1 cellular context compared by ENCODE assay signal in the genomic region with DNA sequence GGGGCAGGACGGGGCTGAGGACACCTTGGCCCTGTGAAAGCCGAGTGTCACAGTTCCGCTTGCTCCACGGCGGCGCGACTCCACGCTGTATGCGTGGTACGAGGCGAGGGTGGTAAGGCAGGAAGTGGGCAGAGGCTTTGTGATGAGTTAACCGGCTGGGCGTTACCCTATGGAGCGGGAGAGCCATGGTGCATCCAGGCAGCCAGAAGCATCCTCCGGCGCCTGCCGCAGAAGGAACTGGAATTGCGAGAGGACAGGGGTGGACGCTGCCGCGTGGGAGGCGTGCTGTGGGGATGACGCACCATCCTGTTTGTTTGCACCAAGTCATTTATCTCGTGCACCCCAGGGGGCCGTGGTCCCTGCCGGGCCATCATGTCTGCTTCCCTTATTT.
TF ChIP-seq lines count a peak whose summit lies in the region.

No MANE protein-coding gene starts in this region.

TF ChIP-seq in HepG2, 621 proteins besides CTCF, POLR2A, EP300 and RAD21 (continued from another document):
- TF ChIP-seq, protein P1, sequence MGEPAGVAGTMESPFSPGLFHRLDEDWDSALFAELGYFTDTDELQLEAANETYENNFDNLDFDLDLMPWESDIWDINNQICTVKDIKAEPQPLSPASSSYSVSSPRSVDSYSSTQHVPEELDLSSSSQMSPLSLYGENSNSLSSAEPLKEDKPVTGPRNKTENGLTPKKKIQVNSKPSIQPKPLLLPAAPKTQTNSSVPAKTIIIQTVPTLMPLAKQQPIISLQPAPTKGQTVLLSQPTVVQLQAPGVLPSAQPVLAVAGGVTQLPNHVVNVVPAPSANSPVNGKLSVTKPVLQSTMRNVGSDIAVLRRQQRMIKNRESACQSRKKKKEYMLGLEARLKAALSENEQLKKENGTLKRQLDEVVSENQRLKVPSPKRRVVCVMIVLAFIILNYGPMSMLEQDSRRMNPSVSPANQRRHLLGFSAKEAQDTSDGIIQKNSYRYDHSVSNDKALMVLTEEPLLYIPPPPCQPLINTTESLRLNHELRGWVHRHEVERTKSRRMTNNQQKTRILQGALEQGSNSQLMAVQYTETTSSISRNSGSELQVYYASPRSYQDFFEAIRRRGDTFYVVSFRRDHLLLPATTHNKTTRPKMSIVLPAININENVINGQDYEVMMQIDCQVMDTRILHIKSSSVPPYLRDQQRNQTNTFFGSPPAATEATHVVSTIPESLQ (CRISPR knock-in tag; conservative IDR thresholded peaks at IDR 0.05): no peak
- no peak for TF ChIP-seq TAF15 (IDR thresholded peaks at IDR 0.05; ENCODE audit: low read depth, low read length, poor library complexity, severe bottlenecking)
- TF ChIP-seq, protein P2, sequence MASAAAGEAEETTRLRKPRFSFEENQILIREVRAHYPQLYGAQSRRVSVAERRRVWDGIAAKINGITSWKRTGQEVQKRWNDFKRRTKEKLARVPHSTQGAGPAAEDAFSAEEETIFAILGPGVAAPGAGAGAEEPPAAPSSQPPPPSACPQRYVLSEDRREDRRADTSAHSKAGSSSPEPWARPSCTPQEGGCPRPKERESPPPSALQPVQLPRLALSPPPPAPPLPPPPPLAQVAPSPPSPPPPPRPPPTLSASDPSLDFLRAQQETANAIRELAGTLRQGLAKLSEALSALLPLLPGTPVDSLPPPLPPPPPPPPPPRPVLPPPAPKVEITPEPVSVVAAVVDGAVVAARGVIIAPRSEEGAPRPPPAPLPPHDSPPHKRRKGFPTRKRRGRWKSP (CRISPR knock-in tag; IDR thresholded peaks at IDR 0.05): no peak
- TF ChIP-seq HHEX (CRISPR knock-in tag; IDR thresholded peaks at IDR 0.05): no peak
- TF ChIP-seq YEATS2 (CRISPR knock-in tag; IDR thresholded peaks at IDR 0.05; ENCODE audit: borderline replicate concordance): no peak
- no peak for TF ChIP-seq MAFK (conservative IDR thresholded peaks at IDR 0.05 in 1 of 2, IDR thresholded peaks at IDR 0.05 in 1 of 2; ENCODE audit: low read length in 2 of 2)
- TF ChIP-seq, protein P3, sequence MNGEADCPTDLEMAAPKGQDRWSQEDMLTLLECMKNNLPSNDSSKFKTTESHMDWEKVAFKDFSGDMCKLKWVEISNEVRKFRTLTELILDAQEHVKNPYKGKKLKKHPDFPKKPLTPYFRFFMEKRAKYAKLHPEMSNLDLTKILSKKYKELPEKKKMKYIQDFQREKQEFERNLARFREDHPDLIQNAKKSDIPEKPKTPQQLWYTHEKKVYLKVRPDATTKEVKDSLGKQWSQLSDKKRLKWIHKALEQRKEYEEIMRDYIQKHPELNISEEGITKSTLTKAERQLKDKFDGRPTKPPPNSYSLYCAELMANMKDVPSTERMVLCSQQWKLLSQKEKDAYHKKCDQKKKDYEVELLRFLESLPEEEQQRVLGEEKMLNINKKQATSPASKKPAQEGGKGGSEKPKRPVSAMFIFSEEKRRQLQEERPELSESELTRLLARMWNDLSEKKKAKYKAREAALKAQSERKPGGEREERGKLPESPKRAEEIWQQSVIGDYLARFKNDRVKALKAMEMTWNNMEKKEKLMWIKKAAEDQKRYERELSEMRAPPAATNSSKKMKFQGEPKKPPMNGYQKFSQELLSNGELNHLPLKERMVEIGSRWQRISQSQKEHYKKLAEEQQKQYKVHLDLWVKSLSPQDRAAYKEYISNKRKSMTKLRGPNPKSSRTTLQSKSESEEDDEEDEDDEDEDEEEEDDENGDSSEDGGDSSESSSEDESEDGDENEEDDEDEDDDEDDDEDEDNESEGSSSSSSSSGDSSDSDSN (CRISPR knock-in tag; IDR thresholded peaks at IDR 0.05): no peak
- TF ChIP-seq, protein P4, sequence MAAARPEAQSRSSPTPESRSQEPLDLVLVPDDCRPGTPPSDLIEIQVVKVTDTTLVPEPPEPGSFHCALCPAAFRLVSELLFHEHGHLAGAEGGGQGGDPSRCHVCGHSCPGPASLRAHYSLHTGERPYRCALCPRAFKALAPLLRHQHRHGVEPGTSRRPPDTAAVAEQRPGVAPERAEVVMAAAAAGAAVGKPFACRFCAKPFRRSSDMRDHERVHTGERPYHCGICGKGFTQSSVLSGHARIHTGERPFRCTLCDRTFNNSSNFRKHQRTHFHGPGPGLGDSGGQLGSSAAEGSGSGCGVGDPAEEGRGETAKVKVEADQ (CRISPR knock-in tag; IDR thresholded peaks at IDR 0.05; ENCODE audit: borderline replicate concordance): no peak
- no peak for TF ChIP-seq TAF1 (CRISPR knock-in tag; IDR thresholded peaks at IDR 0.05)
- no peak for TF ChIP-seq ZFYVE20 (CRISPR knock-in tag; IDR thresholded peaks at IDR 0.05; ENCODE audit: borderline replicate concordance, low read depth)
- TF ChIP-seq SCMH1 (CRISPR knock-in tag; IDR thresholded peaks at IDR 0.05; ENCODE audit: borderline replicate concordance): no peak
TF ChIP-seq in HepG2: peak in this region for 0.
